ENCODE assay signal across 7 cellular contexts in genomic region chr9:17134396-17134842, GRCh38. TPM values are rescaled to one million over a fixed set of nuclear protein-coding genes. Genes with fewer than 3 reads are reported as not detected.
DNase-seq lines count a peak whose midpoint lies in the region; ATAC-seq and TF ChIP-seq lines count a peak whose summit lies in the region.

No MANE protein-coding gene starts in this region.

- no peak for TF ChIP-seq CTCF in foreskin fibroblast (IDR thresholded peaks at IDR 0.05; ENCODE audit: low read depth, low read length)

- H3K4ac ChIP-seq in trophoblast cell (ENCODE audit: low read depth, low read length), result no peak overlapping the region

- H2AFZ ChIP-seq in trophoblast cell (ENCODE audit: insufficient read depth, low read length, poor library complexity), result peak overlapping the region; percentile 39

- H4K8ac ChIP-seq in trophoblast cell (ENCODE audit: low read depth, low read length), result peak overlapping the region; percentile 95

- peak overlapping the region; percentile 97 for H3K9ac ChIP-seq in SK-N-MC (ENCODE audit: insufficient read length)
- peak overlapping the region; percentile 55 for H3K9ac ChIP-seq in trophoblast cell (ENCODE audit: low read length)

- H3K4me1 ChIP-seq in trophoblast cell (ENCODE audit: control insufficient read depth in 1 of 2, insufficient read depth in 2 of 2, low read length in 2 of 2), result peaks cover 0 to 3% of the 10 kb centered on the region in 2 experiments

- H2BK12ac ChIP-seq in trophoblast cell (ENCODE audit: low read length), result no peak overlapping the region

- peaks cover 5% of the 10 kb centered on the region for H3K79me2 ChIP-seq in trophoblast cell (ENCODE audit: control insufficient read depth, insufficient read depth, low read length, poor library complexity)

- DNase-seq in HCEC 1CT, result peak; percentile 53
- DNase-seq in SK-N-MC (ENCODE audit: low read depth, low spot score), result no peak
- peak; percentile 23 to 49 for DNase-seq in foreskin fibroblast
- DNase-seq in trophoblast cell, result peak; percentile 2 to 35
- DNase-seq in stimulated activated CD4-positive, alpha-beta T cell treated with anti-CD3 and anti-CD28 coated beads, Interleukin-12 subunit alpha, Interleukin-12 subunit beta, amount 100 ng/mL, for 4 hours, result no peak

- no peak overlapping the region for H2AK5ac ChIP-seq in trophoblast cell (ENCODE audit: low read length)

- H3K9me3 ChIP-seq in SK-N-MC (ENCODE audit: low read depth, low read length) (no peaks in the 10 kb centered on the region), trophoblast cell (ENCODE audit: insufficient read depth, low read depth, low read length) (no peaks in the 10 kb centered on the region)

- H3K4me3 ChIP-seq in SK-N-MC (peak overlapping the region; percentile 99), foreskin fibroblast (ENCODE audit: low read depth in 1 of 2, low read length in 2 of 2) (peak overlapping the region; percentile 82 to 84), trophoblast cell (ENCODE audit: low read depth, low read length) (peak overlapping the region; percentile 88)

- H4K91ac ChIP-seq in trophoblast cell (ENCODE audit: low read depth, low read length), result peak overlapping the region; percentile 21

- H3K23ac ChIP-seq in trophoblast cell (ENCODE audit: low read length), result no peak overlapping the region

- no peaks in the 10 kb centered on the region for H3K27me3 ChIP-seq in trophoblast cell (ENCODE audit: insufficient read depth, low read length)

- peaks cover 8% of the 10 kb centered on the region for H3K79me1 ChIP-seq in trophoblast cell (ENCODE audit: low read length)

- H3K18ac ChIP-seq in trophoblast cell (ENCODE audit: low read length), result no peak overlapping the region

- no CpG with 5 or more reads among the region's 9 CpGs for WGBS in trophoblast cell (ENCODE audit: extremely low coverage, insufficient coverage, insufficient read length)

- H2BK120ac ChIP-seq in trophoblast cell (ENCODE audit: insufficient read depth, low read length, poor library complexity), result peak overlapping the region; percentile 1

- peaks cover 12% of the 10 kb centered on the region for H3K36me3 ChIP-seq in SK-N-MC (ENCODE audit: insufficient read depth, low read length)
- H3K36me3 ChIP-seq in trophoblast cell (ENCODE audit: control insufficient read depth in 1 of 2, insufficient read depth in 2 of 2, low read length in 2 of 2), result no peaks in the 10 kb centered on the region

- H2BK5ac ChIP-seq in trophoblast cell (ENCODE audit: low read depth, low read length, poor library complexity), result no peak overlapping the region

- peak overlapping the region; percentile 23 for H4K12ac ChIP-seq in trophoblast cell (ENCODE audit: low read depth, low read length)

- H3K27ac ChIP-seq in SK-N-MC (peak overlapping the region; percentile 67), trophoblast cell (ENCODE audit: low read depth, low read length) (no peak overlapping the region)

- ATAC-seq in HG03565 (IDR thresholded peaks at IDR 0.05; ENCODE audit: unreplicated experiment) (no peak), GM19395 (IDR thresholded peaks at IDR 0.05; ENCODE audit: unreplicated experiment) (no peak)

- no peak overlapping the region for H3K14ac ChIP-seq in trophoblast cell (ENCODE audit: low read length)

- peak overlapping the region; percentile 84 for H3K4me2 ChIP-seq in trophoblast cell (ENCODE audit: low read length)

RNA-seq across cellular contexts. Expression of gene CNTLN, which starts 0.4 kb away (rescaled TPM):
- polyA plus RNA-seq in trophoblast cell (2013), result 3.5 and 3.8 TPM in 2 replicates

Comparison
In these comparisons a context has a peak if more than half of its experiments do, and no peak if none do; other contexts are left out.
1. DNase-seq: peak in HCEC 1CT (single experiment), foreskin fibroblast (2 of 2) and trophoblast cell (2 of 2); none in SK-N-MC (single experiment) and stimulated activated CD4-positive, alpha-beta T cell treated with anti-CD3 and anti-CD28 coated beads, Interleukin-12 subunit alpha, Interleukin-12 subunit beta, amount 100 ng/mL, for 4 hours (single experiment).
2. Peak in every context shown above with its lines, with median percentiles within 50 percentile points of each other: H3K4me3 ChIP-seq.